13 cellular contexts compared by ENCODE assay signal in genomic region chr4:101885574-101885973, GRCh38.
DNase-seq lines count a peak whose midpoint lies in the region; ATAC-seq and TF ChIP-seq lines count a peak whose summit lies in the region.
"Had no signal": no experiment of that assay in that cellular context is flagged by ENCODE, and none has a peak within 500 bp of the region (broad histone marks: within the 10 kb centered on the region; RNA-seq: fewer than 3 reads in every experiment).

No MANE protein-coding gene starts in this region.

- no peaks in the 10 kb centered on the region for H3K36me3 ChIP-seq in mammary epithelial cell (ENCODE audit: insufficient read depth, low read length)

- 75% methylated on average over 2 of the region's 2 CpGs for WGBS in mammary epithelial cell (ENCODE audit: low coverage, missing lambda C conversion rate)

- H3K4me2 ChIP-seq in mammary epithelial cell (ENCODE audit: insufficient read depth, low read depth, low read length): no peak overlapping the region

- ATAC-seq in left lobe of liver (peak; percentile 82), HG02759 (IDR thresholded peaks at IDR 0.05; ENCODE audit: unreplicated experiment) (no peak)
- ATAC-seq: stimulated activated naive CD8-positive, alpha-beta T cell treated with anti-CD3 and anti-CD28 coated beads, Interleukin-15, amount 100 ng/mL, for 72 hours had no signal

- no peaks in the 10 kb centered on the region for H4K20me1 ChIP-seq in mammary epithelial cell (ENCODE audit: insufficient read depth, low read length)

- H3K79me2 ChIP-seq in mammary epithelial cell (ENCODE audit: insufficient read depth, low read length): no peaks in the 10 kb centered on the region

- H3K36me3 Mint-ChIP-seq in activated CD4-positive, alpha-beta memory T cell treated with anti-CD3 and anti-CD28 coated beads, Interleukin-2, amount 10 ng/mL, durations not matched to agents 7 days and 5 days (ENCODE audit: low read depth): no peaks in the 10 kb centered on the region
- H3K36me3 Mint-ChIP-seq: activated naive CD4-positive, alpha-beta T cell treated with anti-CD3 and anti-CD28 coated beads, Interleukin-2, amount 50 U/mL, for 24 hours had no signal

- intact Hi-C loops in mammary epithelial cell (cut with micrococcal nuclease): no loop called here

- no peak overlapping the region for H3K4me3 ChIP-seq in mammary epithelial cell (replicated peaks in 1 of 3; ENCODE audit: insufficient read depth in 1 of 3, low read depth in 2 of 3, low read length in 3 of 3)
- H3K4me3 ChIP-seq: SK-N-MC had no signal

- no peak overlapping the region for H3K27ac Mint-ChIP-seq in activated CD4-positive, alpha-beta memory T cell treated with anti-CD3 and anti-CD28 coated beads, Interleukin-2, amount 10 ng/mL, durations not matched to agents 7 days and 5 days
- H3K27ac Mint-ChIP-seq: activated naive CD4-positive, alpha-beta T cell treated with anti-CD3 and anti-CD28 coated beads, Interleukin-2, amount 50 U/mL, for 24 hours; stimulated activated naive CD8-positive, alpha-beta T cell treated with anti-CD3 and anti-CD28 coated beads, Interleukin-15, amount 100 ng/mL, for 72 hours had no signal

- H2AFZ ChIP-seq in mammary epithelial cell (ENCODE audit: low read depth, low read length): no peak overlapping the region

- CTCF ChIA-PET in mammary epithelial cell (lab: Charles Lee; ENCODE audit: low non-redundant PET): no interaction called here
- CTCF ChIA-PET in activated CD4-positive, alpha-beta memory T cell treated with anti-CD3 and anti-CD28 coated beads, Interleukin-2, amount 10 ng/mL, durations not matched to agents 7 days and 5 days (lab: Charles Lee): no interaction called here

- no peak for TF ChIP-seq CTCF in mammary epithelial cell (conservative IDR thresholded peaks at IDR 0.05 in 1 of 2, IDR thresholded peaks at IDR 0.05 in 1 of 2; ENCODE audit: extremely low read depth in 1 of 2, insufficient read depth in 1 of 2, low read depth in 1 of 2, low read length in 2 of 2)

- dilution Hi-C loops in mammary epithelial cell (cut with HindIII; ENCODE audit: low sequenced_read_pairs): no loop called here

- no peak overlapping the region for H3K27ac ChIP-seq in mammary epithelial cell (ENCODE audit: insufficient read depth, low read depth, low read length)
- H3K27ac ChIP-seq: SK-N-MC had no signal

- H3K27me3 ChIP-seq in mammary epithelial cell (ENCODE audit: insufficient read depth, low read length): peaks cover 2% of the 10 kb centered on the region

- POLR2A ChIA-PET in activated CD4-positive, alpha-beta memory T cell treated with anti-CD3 and anti-CD28 coated beads, Interleukin-2, amount 10 ng/mL, durations not matched to agents 7 days and 5 days (lab: Charles Lee): no interaction called here

- no peaks in the 10 kb centered on the region for H3K4me1 Mint-ChIP-seq in activated CD4-positive, alpha-beta memory T cell treated with anti-CD3 and anti-CD28 coated beads, Interleukin-2, amount 10 ng/mL, durations not matched to agents 7 days and 5 days
- H3K4me1 Mint-ChIP-seq: activated naive CD4-positive, alpha-beta T cell treated with anti-CD3 and anti-CD28 coated beads, Interleukin-2, amount 50 U/mL, for 24 hours; stimulated activated naive CD8-positive, alpha-beta T cell treated with anti-CD3 and anti-CD28 coated beads, Interleukin-15, amount 100 ng/mL, for 72 hours had no signal

- H3K4me1 ChIP-seq in mammary epithelial cell (ENCODE audit: insufficient read depth, low read length): no peaks in the 10 kb centered on the region

- no peak overlapping the region for H3K4me3 Mint-ChIP-seq in activated CD4-positive, alpha-beta memory T cell treated with anti-CD3 and anti-CD28 coated beads, Interleukin-2, amount 10 ng/mL, durations not matched to agents 7 days and 5 days
- H3K4me3 Mint-ChIP-seq: activated naive CD4-positive, alpha-beta T cell treated with anti-CD3 and anti-CD28 coated beads, Interleukin-2, amount 50 U/mL, for 24 hours; stimulated activated naive CD8-positive, alpha-beta T cell treated with anti-CD3 and anti-CD28 coated beads, Interleukin-15, amount 100 ng/mL, for 72 hours had no signal

- no peaks in the 10 kb centered on the region for H3K9me3 ChIP-seq in mammary epithelial cell (replicated peaks; ENCODE audit: insufficient read depth, low read length)

- in situ Hi-C loops in T47D (cut with HindIII; ENCODE audit: low pct_unique_long_range_greater_than_20kb, low sequenced_read_pairs) (no loop called here), mammary epithelial cell (cut with MboI; ENCODE audit: low sequenced_read_pairs in 2 of 2) (no loop called here)

- no peak overlapping the region for H3K9ac ChIP-seq in mammary epithelial cell (ENCODE audit: insufficient read depth, low read length)

- no peaks in the 10 kb centered on the region for H3K9me3 Mint-ChIP-seq in activated CD4-positive, alpha-beta memory T cell treated with anti-CD3 and anti-CD28 coated beads, Interleukin-2, amount 10 ng/mL, durations not matched to agents 7 days and 5 days
- H3K9me3 Mint-ChIP-seq: stimulated activated naive CD8-positive, alpha-beta T cell treated with anti-CD3 and anti-CD28 coated beads, Interleukin-15, amount 100 ng/mL, for 72 hours had no signal

- BruUV-seq in mammary epithelial cell (replicated peaks; lab: Mats Ljungman, UMichigan): no TSS peak

- H3K27me3 Mint-ChIP-seq in activated CD4-positive, alpha-beta memory T cell treated with anti-CD3 and anti-CD28 coated beads, Interleukin-2, amount 10 ng/mL, durations not matched to agents 7 days and 5 days: peaks cover 5% of the 10 kb centered on the region
- H3K27me3 Mint-ChIP-seq: activated naive CD4-positive, alpha-beta T cell treated with anti-CD3 and anti-CD28 coated beads, Interleukin-2, amount 50 U/mL, for 24 hours; stimulated activated naive CD8-positive, alpha-beta T cell treated with anti-CD3 and anti-CD28 coated beads, Interleukin-15, amount 100 ng/mL, for 72 hours had no signal

- peak; percentile 6 to 82 for DNase-seq in T47D (ENCODE audit: low read depth in 1 of 2, low spot score in 1 of 2)
- DNase-seq in mammary epithelial cell: no peak
- DNase-seq in NCI-H748 treated with DMSO at 0.1 percent for 48 hours (lab: John Stamatoyannopoulos, UW): peak; percentile 62
- no peak for DNase-seq in left lobe of liver (ENCODE audit: low spot score)
- DNase-seq in activated CD4-positive, alpha-beta memory T cell treated with anti-CD3 and anti-CD28 coated beads, Interleukin-2, amount 10 ng/mL, durations not matched to agents 7 days and 5 days: no peak
- no peak for DNase-seq in cortex of kidney (lab: John Stamatoyannopoulos, UW)
- no peak for DNase-seq in cerebellar cortex (ENCODE audit: low spot score)
- DNase-seq: activated CD4-positive, alpha-beta T cell treated with anti-CD3 and anti-CD28 coated beads, Interleukin-2, amount 50 U/mL, for 1 hour; NCI-H187 treated with DMSO at 0.1 percent for 48 hours; stimulated activated naive CD8-positive, alpha-beta T cell treated with anti-CD3 and anti-CD28 coated beads, Interleukin-15, amount 100 ng/mL, for 72 hours had no signal

Comparison
In these comparisons a context has a peak if more than half of its experiments do, and no peak if none do; other contexts are left out.
1. DNase-seq: peak in T47D (2 of 2) and NCI-H748 treated with DMSO at 0.1 percent for 48 hours (single experiment); none in mammary epithelial cell (single experiment), left lobe of liver (single experiment), activated CD4-positive, alpha-beta memory T cell treated with anti-CD3 and anti-CD28 coated beads, Interleukin-2, amount 10 ng/mL, durations not matched to agents 7 days and 5 days (single experiment), cortex of kidney (single experiment) and cerebellar cortex (single experiment).